1 cellular context compared by ENCODE assay signal in the genomic region with DNA sequence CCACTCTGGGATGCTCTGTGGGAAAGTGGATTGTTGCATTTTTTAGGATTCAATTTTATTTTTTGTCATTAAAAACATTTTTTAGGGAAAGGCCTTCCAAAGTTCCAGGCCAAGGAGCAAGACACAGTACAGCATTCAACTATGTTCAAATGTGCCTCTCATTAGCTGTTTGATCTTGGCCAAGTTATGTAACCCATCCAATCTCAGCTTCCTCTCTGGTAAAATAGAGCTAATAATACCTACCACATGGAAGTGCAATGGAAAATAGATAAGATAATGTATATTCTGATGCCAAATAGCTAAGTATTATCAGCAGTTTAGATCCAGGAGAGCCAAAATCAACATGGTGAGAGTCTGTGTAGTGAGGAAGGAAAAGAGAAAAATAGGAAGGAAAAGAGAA.
TF ChIP-seq lines count a peak whose summit lies in the region.

No MANE protein-coding gene starts in this region.

TF ChIP-seq in K562, 482 proteins besides CTCF, POLR2A, EP300 and RAD21:
- TF ChIP-seq TFAM (CRISPR knock-in tag; conservative IDR thresholded peaks at IDR 0.05) (no peak), FOSL1 (tag; conservative IDR thresholded peaks at IDR 0.05) (no peak), MEF2D (tag; conservative IDR thresholded peaks at IDR 0.05; ENCODE audit: low read depth) (0 out of 2 replicates have a peak, but pooled peaks have one; percentile 23), HMG20B (CRISPR knock-in tag; IDR thresholded peaks at IDR 0.05) (no peak), PHF20 (IDR thresholded peaks at IDR 0.05; ENCODE audit: partially characterized antibody) (no peak), ZBTB17 (CRISPR knock-in tag; IDR thresholded peaks at IDR 0.05) (no peak), BACH1 (tag; IDR thresholded peaks at IDR 0.05) (peak; percentile 10; the same call in 1 of the 2 replicates), ZNF766 (CRISPR knock-in tag; conservative IDR thresholded peaks at IDR 0.05) (no peak), CEBPG (CRISPR knock-in tag; IDR thresholded peaks at IDR 0.05) (no peak), CEBPG (tag; conservative IDR thresholded peaks at IDR 0.05 in 1 of 2, IDR thresholded peaks at IDR 0.05 in 1 of 2) (peak in 1 of 2 experiments; percentile 53; a peak in 2 of 4 replicates), SMAD3 (CRISPR knock-in tag; conservative IDR thresholded peaks at IDR 0.05) (peak; percentile 62; the same call in 1 of the 2 replicates), POLR2H (tag; IDR thresholded peaks at IDR 0.05; ENCODE audit: low read depth) (no peak), ZNF3 (CRISPR knock-in tag; IDR thresholded peaks at IDR 0.05) (no peak), ZNF316 (IDR thresholded peaks at IDR 0.05) (no peak)
- TF ChIP-seq, protein P1, sequence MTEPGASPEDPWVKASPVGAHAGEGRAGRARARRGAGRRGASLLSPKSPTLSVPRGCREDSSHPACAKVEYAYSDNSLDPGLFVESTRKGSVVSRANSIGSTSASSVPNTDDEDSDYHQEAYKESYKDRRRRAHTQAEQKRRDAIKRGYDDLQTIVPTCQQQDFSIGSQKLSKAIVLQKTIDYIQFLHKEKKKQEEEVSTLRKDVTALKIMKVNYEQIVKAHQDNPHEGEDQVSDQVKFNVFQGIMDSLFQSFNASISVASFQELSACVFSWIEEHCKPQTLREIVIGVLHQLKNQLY (CRISPR knock-in tag; conservative IDR thresholded peaks at IDR 0.05) = no peak
TF ChIP-seq in K562: peak in this region for 4.
